In the genomic region with DNA sequence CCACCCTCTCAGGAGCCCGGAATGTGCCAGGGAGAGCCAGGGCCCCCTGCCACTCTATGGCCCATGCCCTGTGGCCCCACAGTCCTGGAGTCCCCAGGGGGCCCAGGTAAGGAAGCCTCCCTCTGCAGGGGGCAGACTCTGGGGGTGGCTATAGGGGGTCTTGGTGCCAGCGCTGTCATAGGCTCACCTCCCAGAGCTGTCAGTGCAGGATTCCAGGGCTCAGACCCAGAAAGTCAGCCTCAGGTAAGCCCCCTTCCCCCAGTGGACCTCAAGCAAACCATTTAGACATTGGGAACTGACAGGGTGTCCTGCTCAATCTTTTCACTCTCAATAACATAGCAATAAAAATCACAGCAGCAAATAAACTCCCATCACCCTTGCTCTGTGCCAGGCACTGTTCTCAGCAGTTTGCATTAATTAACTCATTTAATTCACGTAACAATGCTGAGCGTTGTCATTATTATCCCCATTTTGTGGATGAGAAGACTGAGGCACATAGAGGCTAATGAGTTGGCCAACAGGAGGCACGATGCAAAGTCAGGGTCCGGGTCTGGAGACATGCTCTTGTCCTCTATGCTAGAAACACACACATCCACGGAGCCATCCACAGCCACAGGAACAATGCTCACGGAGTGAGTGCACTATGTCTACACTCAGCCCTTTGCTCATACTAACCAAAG, we compare ENCODE assay signal across 11 cellular contexts.
DNase-seq lines count a peak whose midpoint lies in the region; ATAC-seq and TF ChIP-seq lines count a peak whose summit lies in the region.
"Had no signal": no experiment of that assay in that cellular context is flagged by ENCODE, and none has a peak within 500 bp of the region (broad histone marks: within the 10 kb centered on the region; RNA-seq: fewer than 3 reads in every experiment).

No MANE protein-coding gene starts in this region.

- peak overlapping the region; percentile 86 for H2AK5ac ChIP-seq in IMR-90 (ENCODE audit: low read depth, low read length)

- BruUV-seq in IMR-90 (replicated peaks; lab: Mats Ljungman, UMichigan), result no TSS peak

- 0 out of 2 replicates have a peak, but pooled peaks cover 6% of the 10 kb centered on the region for H3K36me3 ChIP-seq in IMR-90 (ENCODE audit: control insufficient read depth, insufficient read depth, low read length)
- peaks cover 0 to 8% (median 0%) of the 10 kb centered on the region in 4 donors for H3K36me3 ChIP-seq in stomach

- H3K56ac ChIP-seq in IMR-90 (ENCODE audit: extremely low read depth, insufficient read depth, low read length), result peak overlapping the region; percentile 82; the same call in 1 of the 2 replicates

- peak overlapping the region; percentile 15 for H2AFZ ChIP-seq in IMR-90 (replicated peaks; ENCODE audit: low read length, poor library complexity)

- peak overlapping the region; percentile 77 for H3K27ac Mint-ChIP-seq in mesothelial cell of epicardium

- no peak for DNase-seq in IMR-90
- DNase-seq in dorsolateral prefrontal cortex, result no peak
- no peak for DNase-seq in mesothelial cell of epicardium (ENCODE audit: low spot score in 2 of 2, unreplicated experiment in 2 of 2)
- DNase-seq in stomach, result no peak
- no peak for DNase-seq in Ammon's horn (ENCODE audit: low spot score)
- DNase-seq in NCI-H748 (lab: John Stamatoyannopoulos, UW; ENCODE audit: unreplicated experiment), result no peak
- DNase-seq: activated CD4-positive, alpha-beta T cell treated with anti-CD3 and anti-CD28 coated beads, Interleukin-2, amount 50 U/mL, for 48 hours; NCI-H1092 treated with DMSO at 0.1 percent for 48 hours; stimulated activated CD4-positive, alpha-beta T cell treated with anti-CD3 and anti-CD28 coated beads, Interleukin-4, amount 100 ng/mL, for 24 hours had no signal

- H3K4me1 ChIP-seq in IMR-90 (ENCODE audit: control insufficient read depth, insufficient read depth, low read length) (peaks cover 64% of the 10 kb centered on the region), stomach (peaks cover 55 to 99% (median 86%) of the 10 kb centered on the region in 4 donors)

- in situ Hi-C loops in IMR-90 (cut with MboI; ENCODE audit: low sequenced_read_pairs), result no loop called here

- CTCF ChIA-PET in IMR-90 (lab: Yijun Ruan, JAX), result interaction anchor here (1.3 kb wide), 1 partner anchor 9 kb away, joined by 4 read pairs; no protein-coding TSS in a partner anchor

- no peaks in the 10 kb centered on the region for H3K36me3 Mint-ChIP-seq in mesothelial cell of epicardium

- no peaks in the 10 kb centered on the region for H4K20me1 ChIP-seq in IMR-90 (ENCODE audit: insufficient read depth, low read length)

- peaks cover 43% of the 10 kb centered on the region for H3K9me1 ChIP-seq in IMR-90 (ENCODE audit: insufficient read depth, low read length)

- peak overlapping the region; percentile 99 for H2BK120ac ChIP-seq in IMR-90 (ENCODE audit: low read depth, low read length)

- no peak for TF ChIP-seq EP300 in stomach (IDR thresholded peaks at IDR 0.05)

- WGBS in IMR-90 (ENCODE audit: extremely low coverage in 2 of 2, insufficient read length in 1 of 2), 2 experiments, result 100% methylated on average over 1 of the region's 8 CpGs; no CpG with 5 or more reads in 1 of the 2 experiments
- 82 to 88% (median 85%) methylated on average over 7 to 8 of the region's 8 CpGs for WGBS in stomach, 5 donors

- peaks cover 74% of the 10 kb centered on the region for H3K4me1 Mint-ChIP-seq in mesothelial cell of epicardium

- H2AK9ac ChIP-seq in IMR-90 (replicated peaks; ENCODE audit: low read depth, low read length, poor library complexity), result peak overlapping the region; percentile 71

- intact Hi-C loops in IMR-90 (cut with micrococcal nuclease), result no loop called here
- intact Hi-C loops in dorsolateral prefrontal cortex (cut with DNase I), result no loop called here
- intact Hi-C loops in stomach (cut with DNase I; ENCODE audit: low total_unique reads), result no loop called here

- peak overlapping the region; percentile 86 for H3K27ac ChIP-seq in IMR-90 (ENCODE audit: insufficient read depth, low read length)
- H3K27ac ChIP-seq in dorsolateral prefrontal cortex, result peak overlapping the region in 43 of 59 donors; percentile 21 to 84 (median 65)
- H3K27ac ChIP-seq in stomach, result peak overlapping the region; percentile 25 to 92 (median 92)

- peak overlapping the region; percentile 61 to 100 for H4K8ac ChIP-seq in IMR-90 (ENCODE audit: low read depth in 2 of 2, low read length in 2 of 2)

- H3K9ac ChIP-seq in IMR-90 (ENCODE audit: low read depth, low read length), result peak overlapping the region; percentile 56

- peak overlapping the region; percentile 69 for H3K18ac ChIP-seq in IMR-90 (ENCODE audit: low read depth, low read length)

- H3K4me3 Mint-ChIP-seq in mesothelial cell of epicardium, result no peak overlapping the region

- TF ChIP-seq RAD21 in IMR-90 (IDR thresholded peaks at IDR 0.05; ENCODE audit: low read length), result no peak

- TF ChIP-seq POLR2A in IMR-90 (IDR thresholded peaks at IDR 0.05; ENCODE audit: low read depth, low read length), result no peak
- no peak for TF ChIP-seq POLR2A in stomach (IDR thresholded peaks at IDR 0.05)

- H3K9me3 Mint-ChIP-seq in mesothelial cell of epicardium, result no peaks in the 10 kb centered on the region

- H2BK15ac ChIP-seq in IMR-90 (ENCODE audit: low read depth, low read length), result peak overlapping the region; percentile 75; the same call in 2 of the 3 replicates

- H4K5ac ChIP-seq in IMR-90 (ENCODE audit: low read depth, low read length), result peak overlapping the region; percentile 35

- H3K23ac ChIP-seq in IMR-90 (ENCODE audit: low read depth, low read length), result peak overlapping the region; percentile 87

- no peak overlapping the region for H3K4me3 ChIP-seq in IMR-90 (ENCODE audit: insufficient read depth, low read depth, low read length)
- H3K4me3 ChIP-seq in dorsolateral prefrontal cortex, result no peak overlapping the region
- H3K4me3 ChIP-seq in stomach, result peak overlapping the region in 1 of 4 donors; percentile 2

- H3K9me3 ChIP-seq in IMR-90 (ENCODE audit: control insufficient read depth, insufficient read depth, low read length) (no peaks in the 10 kb centered on the region), stomach (no peaks in the 10 kb centered on the region)

- POLR2A ChIA-PET in IMR-90 (lab: Charles Lee; ENCODE audit: unreplicated experiment), result no interaction called here

- peak overlapping the region; percentile 81 for H2BK20ac ChIP-seq in IMR-90 (ENCODE audit: low read depth, low read length)

- dilution Hi-C loops in IMR-90 (cut with HindIII; ENCODE audit: low sequenced_read_pairs, unreplicated experiment), result no loop called here

- H4K91ac ChIP-seq in IMR-90 (ENCODE audit: insufficient read depth, low read depth, low read length), result peak overlapping the region; percentile 99

- peak overlapping the region; percentile 100 for H3K4ac ChIP-seq in IMR-90 (ENCODE audit: low read depth, low read length)

- no peaks in the 10 kb centered on the region for H3K27me3 Mint-ChIP-seq in mesothelial cell of epicardium (ENCODE audit: low read depth)

- H3K27me3 ChIP-seq in IMR-90 (ENCODE audit: control insufficient read depth, insufficient read depth, low read length) (no peaks in the 10 kb centered on the region), dorsolateral prefrontal cortex (no peaks in the 10 kb centered on the region), stomach (no peaks in the 10 kb centered on the region)

- ATAC-seq in IMR-90 (ENCODE audit: low read depth), result no peak
- no peak for ATAC-seq in HG03097 (IDR thresholded peaks at IDR 0.05; ENCODE audit: low FRiP score, unreplicated experiment)
- ATAC-seq in GM18907 (IDR thresholded peaks at IDR 0.05; ENCODE audit: unreplicated experiment), result no peak

- peak overlapping the region; percentile 84 for H2BK5ac ChIP-seq in IMR-90 (ENCODE audit: low read depth, low read length, poor library complexity, severe bottlenecking)

- peak overlapping the region; percentile 90 for H3K14ac ChIP-seq in IMR-90 (replicated peaks; ENCODE audit: low read depth, low read length)

- TF ChIP-seq CTCF in IMR-90 (conservative IDR thresholded peaks at IDR 0.05; ENCODE audit: low read depth, low read length) (no peak), dorsolateral prefrontal cortex (IDR thresholded peaks at IDR 0.05 in 54 of 56, conservative IDR thresholded peaks at IDR 0.05 in 2 of 56; ENCODE audit: low read depth in 1 of 56, partially characterized antibody in 56 of 56) (peak in 1 of 56 donors; percentile 3), mesothelial cell of epicardium (IDR thresholded peaks at IDR 0.05; ENCODE audit: unreplicated experiment) (no peak), stomach (IDR thresholded peaks at IDR 0.05) (no peak)

- peaks cover 36 to 92% of the 10 kb centered on the region in 2 experiments; a peak in 3 of 4 replicates for H3K79me1 ChIP-seq in IMR-90 (ENCODE audit: low read depth in 1 of 2, low read length in 2 of 2)

- peak overlapping the region; percentile 5; the same call in 1 of the 2 replicates for H3K4me2 ChIP-seq in IMR-90 (ENCODE audit: low read depth, low read length)

TF ChIP-seq in IMR-90, 13 proteins besides CTCF, POLR2A, EP300 and RAD21:
- TF ChIP-seq SMC3 (IDR thresholded peaks at IDR 0.05; ENCODE audit: low read depth, low read length) (no peak), RCOR1 (IDR thresholded peaks at IDR 0.05; ENCODE audit: insufficient replicate concordance, low read length) (peak; percentile 71), MXI1 (IDR thresholded peaks at IDR 0.05; ENCODE audit: borderline replicate concordance, low read depth, low read length) (no peak), FOS (IDR thresholded peaks at IDR 0.05; ENCODE audit: low read depth, low read length) (no peak)
